ENCODE assay signal across 10 cellular contexts in the genomic region with DNA sequence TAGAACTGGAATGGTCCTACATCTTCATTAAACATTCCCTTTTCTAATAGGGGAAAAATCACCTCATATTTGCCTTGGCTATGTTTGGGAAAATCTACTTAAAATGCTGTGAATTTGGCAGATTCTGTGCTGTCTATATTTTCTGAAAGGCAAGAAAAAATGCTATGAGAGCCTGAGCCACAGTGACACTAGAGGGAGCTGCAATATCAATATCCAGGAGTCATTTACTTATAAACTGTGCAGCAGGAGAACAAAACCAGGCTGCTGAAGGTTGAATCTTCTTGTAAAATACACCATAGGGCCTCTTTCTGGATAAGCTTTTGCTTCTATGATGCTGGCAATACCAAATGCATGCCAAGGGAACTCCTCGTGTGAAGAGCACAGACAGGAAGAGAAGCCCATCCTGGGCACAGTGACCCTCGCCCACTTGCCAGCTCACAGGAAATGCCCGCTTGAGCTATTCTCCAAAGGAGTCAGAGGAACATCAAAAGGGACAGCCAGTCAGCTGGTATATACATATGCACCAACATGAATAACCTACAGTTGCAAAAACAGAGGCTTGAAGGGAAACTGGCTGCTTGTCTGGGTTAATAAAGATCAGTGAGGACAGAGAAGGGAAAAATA. TPM values are rescaled to one million over a fixed set of nuclear protein-coding genes. Genes with fewer than 3 reads are reported as not detected.
DNase-seq lines count a peak whose midpoint lies in the region; ATAC-seq and TF ChIP-seq lines count a peak whose summit lies in the region.
"Had no signal": no experiment of that assay in that cellular context is flagged by ENCODE, and none has a peak within 500 bp of the region (broad histone marks: within the 10 kb centered on the region; RNA-seq: fewer than 3 reads in every experiment).

No MANE protein-coding gene starts in this region.

- no peak overlapping the region for H3K4me3 Mint-ChIP-seq in CD4-positive, CD25-positive, alpha-beta regulatory T cell
- no peak overlapping the region for H3K4me3 Mint-ChIP-seq in GM23338

- no peaks in the 10 kb centered on the region for H4K20me1 ChIP-seq in GM23338 (replicated peaks; ENCODE audit: insufficient read depth)

- H3K79me2 ChIP-seq in GM23338 (replicated peaks; ENCODE audit: insufficient read depth) = no peaks in the 10 kb centered on the region

- no peaks in the 10 kb centered on the region for H3K4me1 ChIP-seq in CD4-positive, CD25-positive, alpha-beta regulatory T cell (ENCODE audit: control insufficient read depth, insufficient read depth, low read length, poor library complexity, severe bottlenecking)
- H3K4me1 ChIP-seq in GM23338 (ENCODE audit: insufficient read depth) (peaks cover 18% of the 10 kb centered on the region), prostate gland (replicated peaks) (no peaks in the 10 kb centered on the region)

- no peak overlapping the region for H2AFZ ChIP-seq in GM23338

- H3F3A ChIP-seq in GM23338 (replicated peaks; ENCODE audit: low read depth) = no peaks in the 10 kb centered on the region

- 61% methylated on average over 3 of the region's 3 CpGs for WGBS in prostate gland

- peak in 1 of 2 donors; percentile 53 for ATAC-seq in CD4-positive, CD25-positive, alpha-beta regulatory T cell (ENCODE audit: low read depth in 2 of 2)
- ATAC-seq in GM23338 (peak; percentile 63; the same call in 2 of the 3 replicates), GM19463 (IDR thresholded peaks at IDR 0.05; ENCODE audit: unreplicated experiment) (no peak)

- no peaks in the 10 kb centered on the region for H3K9me3 Mint-ChIP-seq in CD4-positive, CD25-positive, alpha-beta regulatory T cell
- no peaks in the 10 kb centered on the region for H3K9me3 Mint-ChIP-seq in GM23338

- no peak overlapping the region for H3K4me3 ChIP-seq in CD4-positive, CD25-positive, alpha-beta regulatory T cell (ENCODE audit: low read depth, low read length)
- no peak overlapping the region for H3K4me3 ChIP-seq in GM23338
- no peak overlapping the region for H3K4me3 ChIP-seq in prostate gland
- H3K4me3 ChIP-seq: SJSA1, skin epidermis had no signal

- no peak overlapping the region for H3K27ac Mint-ChIP-seq in CD4-positive, CD25-positive, alpha-beta regulatory T cell
- H3K27ac Mint-ChIP-seq in GM23338 = no peak overlapping the region

- H3K27me3 Mint-ChIP-seq in CD4-positive, CD25-positive, alpha-beta regulatory T cell = peaks cover 10% of the 10 kb centered on the region
- peaks cover 3% of the 10 kb centered on the region for H3K27me3 Mint-ChIP-seq in GM23338 (ENCODE audit: insufficient read depth, low read depth, poor library complexity)

- H3K4me1 Mint-ChIP-seq in CD4-positive, CD25-positive, alpha-beta regulatory T cell = peaks cover 0 to 6% (median 4%) of the 10 kb centered on the region in 4 donors
- H3K4me1 Mint-ChIP-seq in GM23338 = peaks cover 22% of the 10 kb centered on the region

- intact Hi-C loops in prostate gland (cut with DNase I) = loop anchor here (2.0 to 10.0 kb wide), 3 partner anchors 296 to 423 kb away; no protein-coding TSS in a partner anchor

- H3K9me2 ChIP-seq in GM23338 (ENCODE audit: insufficient read depth) = 0 out of 2 replicates have a peak, but pooled peaks cover 3% of the 10 kb centered on the region

- TF ChIP-seq CTCF in GM23338 (conservative IDR thresholded peaks at IDR 0.05; ENCODE audit: low read depth in 2 of 2) (peak; percentile 78 to 87), prostate gland (IDR thresholded peaks at IDR 0.05) (peak in 3 of 4 experiments; percentile 58 to 82 (median 70))

- H3K27me3 ChIP-seq in CD4-positive, CD25-positive, alpha-beta regulatory T cell (ENCODE audit: control insufficient read depth, insufficient read depth, low read length) = no peaks in the 10 kb centered on the region
- no peaks in the 10 kb centered on the region for H3K27me3 ChIP-seq in GM23338 (ENCODE audit: insufficient read depth)
- no peaks in the 10 kb centered on the region for H3K27me3 ChIP-seq in prostate gland (replicated peaks; ENCODE audit: insufficient read depth)
- H3K27me3 ChIP-seq: SJSA1 had no signal

- H3K27ac ChIP-seq in CD4-positive, CD25-positive, alpha-beta regulatory T cell (ENCODE audit: insufficient read depth, low read length, poor library complexity, severe bottlenecking) = no peak overlapping the region
- H3K27ac ChIP-seq in GM23338 (ENCODE audit: low read depth) (no peak overlapping the region), prostate gland (no peak overlapping the region)
- H3K27ac ChIP-seq: SJSA1 had no signal

- no peaks in the 10 kb centered on the region for H3K9me3 ChIP-seq in CD4-positive, CD25-positive, alpha-beta regulatory T cell (ENCODE audit: control insufficient read depth in 2 of 2, low read length in 2 of 2)
- no peaks in the 10 kb centered on the region for H3K9me3 ChIP-seq in prostate gland
- H3K9me3 ChIP-seq: SJSA1 had no signal

- peak; percentile 6 to 72 (median 38) for DNase-seq in CD4-positive, CD25-positive, alpha-beta regulatory T cell
- DNase-seq in GM23338 (ENCODE audit: low spot score) = peak; percentile 69
- peak; percentile 31 for DNase-seq in NCI-H524 treated with DMSO at 0.1 percent for 48 hours (lab: John Stamatoyannopoulos, UW)
- peak; percentile 14 for DNase-seq in activated naive CD4-positive, alpha-beta T cell treated with Interleukin-2 at 50 U/mL for 16 hours
- peak; percentile 58 for DNase-seq in glomerular endothelial cell (ENCODE audit: extremely low read depth, low read depth, low spot score)
- peak; percentile 42 for DNase-seq in prostate gland (ENCODE audit: low spot score)
- no peak for DNase-seq in NK-92 treated with Interleukin-12 subunit alpha and Interleukin-12 subunit beta, amount 100 ng/mL, for 24 hours (lab: John Stamatoyannopoulos, UW)

- TF ChIP-seq POLR2A in prostate gland (IDR thresholded peaks at IDR 0.05) = no peak

- H3K36me3 ChIP-seq in CD4-positive, CD25-positive, alpha-beta regulatory T cell (ENCODE audit: control insufficient read depth, insufficient read depth, low read length) = no peaks in the 10 kb centered on the region
- H3K36me3 ChIP-seq in GM23338 (ENCODE audit: insufficient read depth) (no peaks in the 10 kb centered on the region), prostate gland (no peaks in the 10 kb centered on the region)

- H3K4me2 ChIP-seq in GM23338 = no peak overlapping the region

- H3K36me3 Mint-ChIP-seq in CD4-positive, CD25-positive, alpha-beta regulatory T cell = peaks cover 4% of the 10 kb centered on the region
- H3K36me3 Mint-ChIP-seq in GM23338 (ENCODE audit: low read depth) = 0 out of 3 replicates have a peak, but pooled peaks cover 3% of the 10 kb centered on the region

RNA-seq across cellular contexts. Expression of gene TSPAN3, which starts 48.0 kb away (rescaled TPM):
- 5.4 TPM for total RNA-seq in CD4-positive, CD25-positive, alpha-beta regulatory T cell
- polyA plus RNA-seq in CD4-positive, CD25-positive, alpha-beta regulatory T cell = 10 to 100 TPM; 19.2 to 31.0 (median 27.2) TPM
- 135 and 159 TPM in 2 replicates for total RNA-seq in GM23338 (2014; rRNA removed; shearing (Covaris generic))
- 72.2 and 72.5 TPM in 2 replicates for polyA plus RNA-seq in GM23338 (2016; fragmentation: Nextera tagmentation; extraction: Ambion mirVana)
- total RNA-seq in glomerular endothelial cell (287 and 425 TPM in 2 replicates), prostate gland (100 to 1,000 TPM; 234 to 238 TPM)

Comparison
In these comparisons a context has a peak if more than half of its experiments do, and no peak if none do; other contexts are left out.
1. RNA of gene TSPAN3, which starts 48.0 kb away (total RNA-seq): 287 to 425 TPM in glomerular endothelial cell, 234 to 238 TPM in prostate gland and 135 to 159 TPM in GM23338; 5.4 TPM in CD4-positive, CD25-positive, alpha-beta regulatory T cell (single experiment); every median in the first group is over 10 times any median in the second.